In the genomic region with DNA sequence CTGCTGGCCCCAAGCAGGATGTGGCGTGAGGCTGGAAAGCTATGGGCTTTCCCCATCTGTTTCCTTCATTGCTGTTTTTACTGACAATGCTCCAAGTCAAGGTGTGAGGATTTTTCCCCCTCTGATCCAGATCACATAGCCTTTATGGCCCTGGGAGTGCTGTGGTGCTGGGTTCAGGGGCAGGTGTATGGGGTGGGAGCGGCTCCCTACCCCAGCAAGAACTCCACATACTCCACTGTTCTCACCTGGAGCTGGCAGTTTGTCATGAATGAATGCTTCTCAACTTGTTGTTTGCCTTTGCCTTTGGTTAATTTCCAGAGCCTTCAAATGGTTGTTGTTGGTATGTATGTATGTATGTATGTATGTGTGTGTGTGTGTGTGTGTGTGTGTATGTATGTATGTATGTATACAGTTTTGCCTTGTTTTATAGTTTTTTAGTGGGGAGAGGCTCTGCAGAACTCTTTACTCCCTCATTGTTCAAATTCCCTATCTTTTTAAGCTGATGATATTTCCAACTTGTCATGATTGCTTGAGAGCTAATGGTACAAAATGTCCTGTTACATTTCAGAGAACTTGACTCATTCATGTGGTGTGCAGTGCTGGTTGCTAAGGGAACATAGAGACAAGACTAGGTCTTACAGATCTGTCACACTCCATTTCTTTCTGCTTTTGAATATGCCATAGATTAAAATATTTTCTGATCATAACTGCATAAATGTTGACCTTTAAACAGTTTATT, we compare ENCODE assay signal across 14 cellular contexts. TPM values are rescaled to one million over a fixed set of nuclear protein-coding genes. Genes with fewer than 3 reads are reported as not detected.
A peak's percentile ranks its signal among the peaks of the same experiment; 100 is the strongest.
DNase-seq lines count a peak whose midpoint lies in the region; TF ChIP-seq lines count a peak whose summit lies in the region.
"Had no signal": no experiment of that assay in that cellular context is flagged by ENCODE, and none has a peak within 500 bp of the region (broad histone marks: within the 10 kb centered on the region; RNA-seq: fewer than 3 reads in every experiment).

No MANE protein-coding gene starts in this region.

- H3K36me3 Mint-ChIP-seq in MCF 10A (ENCODE audit: insufficient read depth, unreplicated experiment), result no peaks in the 10 kb centered on the region
- H3K36me3 Mint-ChIP-seq in T-helper 2 cell treated with Interferon-gamma antibody and Interleukin-4, amounts not matched to agents 5 μg/mL and 100 μg/mL, for 36 hours (ENCODE audit: low read depth), result no peaks in the 10 kb centered on the region
- H3K36me3 Mint-ChIP-seq: WTC11 had no signal

- H3K4me1 ChIP-seq in breast epithelium, result no peaks in the 10 kb centered on the region
- peaks cover 6 to 25% (median 13%) of the 10 kb centered on the region in 4 donors for H3K4me1 ChIP-seq in esophagus muscularis mucosa
- H3K4me1 ChIP-seq in ascending aorta, result no peaks in the 10 kb centered on the region
- H3K4me1 ChIP-seq: SJCRH30 had no signal

- H3K27ac ChIP-seq in breast epithelium (no peak overlapping the region), esophagus muscularis mucosa (replicated peaks in 1 of 4) (peak overlapping the region; percentile 53 to 71 (median 64)), ascending aorta (no peak overlapping the region)
- H3K27ac ChIP-seq: SJCRH30 had no signal

- WGBS in esophagus muscularis mucosa, result 84% methylated on average over 2 of the region's 2 CpGs

- H3K27me3 Mint-ChIP-seq in MCF 10A (ENCODE audit: insufficient read depth, unreplicated experiment), result no peaks in the 10 kb centered on the region
- H3K27me3 Mint-ChIP-seq in T-helper 2 cell treated with Interferon-gamma antibody and Interleukin-4, amounts not matched to agents 5 μg/mL and 100 μg/mL, for 36 hours (ENCODE audit: low read depth), result no peaks in the 10 kb centered on the region

- H3K4me3 ChIP-seq in breast epithelium, result no peak overlapping the region
- H3K4me3 ChIP-seq in esophagus muscularis mucosa, result no peak overlapping the region
- H3K4me3 ChIP-seq in ascending aorta, result no peak overlapping the region
- H3K4me3 ChIP-seq: SJCRH30 had no signal

- no peak for TF ChIP-seq EP300 in esophagus muscularis mucosa (IDR thresholded peaks at IDR 0.05)

- H3K9me3 ChIP-seq in breast epithelium, result peaks cover 0 to 5% of the 10 kb centered on the region in 2 donors
- no peaks in the 10 kb centered on the region for H3K9me3 ChIP-seq in esophagus muscularis mucosa
- no peaks in the 10 kb centered on the region for H3K9me3 ChIP-seq in ascending aorta

- no peaks in the 10 kb centered on the region for H3K27me3 ChIP-seq in breast epithelium
- H3K27me3 ChIP-seq in esophagus muscularis mucosa, result peaks cover 0 to 1% (median 0%) of the 10 kb centered on the region in 4 donors
- H3K27me3 ChIP-seq in ascending aorta, result no peaks in the 10 kb centered on the region

- H3K4me1 Mint-ChIP-seq in MCF 10A (ENCODE audit: insufficient read depth, unreplicated experiment), result peaks cover 26% of the 10 kb centered on the region
- no peaks in the 10 kb centered on the region for H3K4me1 Mint-ChIP-seq in T-helper 2 cell treated with Interferon-gamma antibody and Interleukin-4, amounts not matched to agents 5 μg/mL and 100 μg/mL, for 36 hours (ENCODE audit: low read depth)
- H3K4me1 Mint-ChIP-seq: WTC11 had no signal

- peak overlapping the region; percentile 50 for H3K4me3 Mint-ChIP-seq in MCF 10A (ENCODE audit: unreplicated experiment)
- H3K4me3 Mint-ChIP-seq in T-helper 2 cell treated with Interferon-gamma antibody and Interleukin-4, amounts not matched to agents 5 μg/mL and 100 μg/mL, for 36 hours, result no peak overlapping the region
- H3K4me3 Mint-ChIP-seq: WTC11 had no signal

- TF ChIP-seq CTCF in MCF 10A (IDR thresholded peaks at IDR 0.05; ENCODE audit: unreplicated experiment) (no peak), breast epithelium (IDR thresholded peaks at IDR 0.05) (no peak), esophagus muscularis mucosa (IDR thresholded peaks at IDR 0.05) (no peak), ascending aorta (IDR thresholded peaks at IDR 0.05) (no peak)

- POLR2A ChIA-PET in MCF 10A (lab: Yijun Ruan, JAX), result interaction anchor here (0.7 to 2.3 kb wide), 7 partner anchors 12 to 66 kb away, joined by 3 to 13 read pairs (median 3); no protein-coding TSS in a partner anchor

- no peaks in the 10 kb centered on the region for H3K36me3 ChIP-seq in breast epithelium
- no peaks in the 10 kb centered on the region for H3K36me3 ChIP-seq in esophagus muscularis mucosa
- no peaks in the 10 kb centered on the region for H3K36me3 ChIP-seq in ascending aorta
- H3K36me3 ChIP-seq: SJCRH30 had no signal

- H3K27ac Mint-ChIP-seq in MCF 10A (ENCODE audit: low read depth, unreplicated experiment), result peak overlapping the region; percentile 99
- H3K27ac Mint-ChIP-seq in T-helper 2 cell treated with Interferon-gamma antibody and Interleukin-4, amounts not matched to agents 5 μg/mL and 100 μg/mL, for 36 hours, result no peak overlapping the region
- H3K27ac Mint-ChIP-seq: WTC11 had no signal

- CTCF ChIA-PET in MCF 10A (lab: Yijun Ruan, JAX), result interaction anchor here (0.6 to 5.4 kb wide), 9 partner anchors 27 to 621 kb away, joined by 3 to 30 read pairs (median 4); no protein-coding TSS in a partner anchor

- no peaks in the 10 kb centered on the region for H3K9me3 Mint-ChIP-seq in MCF 10A (ENCODE audit: unreplicated experiment)
- no peaks in the 10 kb centered on the region for H3K9me3 Mint-ChIP-seq in T-helper 2 cell treated with Interferon-gamma antibody and Interleukin-4, amounts not matched to agents 5 μg/mL and 100 μg/mL, for 36 hours

- BruUV-seq in MCF 10A (replicated peaks; lab: Mats Ljungman, UMichigan), result no TSS peak

- no peak for TF ChIP-seq POLR2A in breast epithelium (IDR thresholded peaks at IDR 0.05)
- no peak for TF ChIP-seq POLR2A in esophagus muscularis mucosa (IDR thresholded peaks at IDR 0.05; ENCODE audit: low read depth)

- DNase-seq in MCF 10A (ENCODE audit: unreplicated experiment) (peak; percentile 21), breast epithelium (ENCODE audit: low spot score in 2 of 2) (no peak), esophagus muscularis mucosa (ENCODE audit: extremely low spot score) (peak; percentile 86), kidney tubule cell (ENCODE audit: low spot score) (peak; percentile 71), ascending aorta (ENCODE audit: low spot score in 2 of 2) (no peak)
- no peak for DNase-seq in activated effector memory CD4-positive, alpha-beta T cell treated with Interleukin-2 at 50 U/mL for 16 hours
- DNase-seq in T-helper 2 cell treated with Interferon-gamma antibody and Interleukin-4, amounts not matched to agents 5 μg/mL and 100 μg/mL, for 36 hours (ENCODE audit: low spot score), result no peak
- DNase-seq in stimulated activated CD8-positive, alpha-beta memory T cell treated with anti-CD3 and anti-CD28 coated beads, Interleukin-4, amount 100 ng/mL, for 48 hours, result no peak
- DNase-seq: cerebellar nuclear complex, DMS53, NCI-H510A, SJCRH30 had no signal

- intact Hi-C loops in MCF 10A (cut with micrococcal nuclease), result no loop called here
- intact Hi-C loops in breast epithelium (cut with DNase I; ENCODE audit: low total_unique reads), result no loop called here
- intact Hi-C loops in esophagus muscularis mucosa (cut with DNase I), result no loop called here
- intact Hi-C loops in ascending aorta (cut with DNase I), result no loop called here

RNA-seq across cellular contexts. Expression of gene ASPG, which starts 36.6 kb away (rescaled TPM):
- 0.05 and 0.12 TPM in 2 replicates for total RNA-seq in MCF 10A (2022)
- under 1 TPM in 2 of 3 donors, not detected in 1; 0.15 to 0.33 TPM for total RNA-seq in breast epithelium
- total RNA-seq in esophagus muscularis mucosa, result under 1 TPM in 3 of 4 donors, not detected in 1; 0.33 to 0.75 (median 0.45) TPM
- total RNA-seq in ascending aorta, result not detected
- total RNA-seq: A172 had no signal

Comparison
In these comparisons a context has a peak if more than half of its experiments do, and no peak if none do; other contexts are left out.
1. DNase-seq: peak in MCF 10A (single experiment), esophagus muscularis mucosa (single experiment) and kidney tubule cell (single experiment); none in breast epithelium (0 of 2), activated effector memory CD4-positive, alpha-beta T cell treated with Interleukin-2 at 50 U/mL for 16 hours (single experiment), ascending aorta (0 of 2), T-helper 2 cell treated with Interferon-gamma antibody and Interleukin-4, amounts not matched to agents 5 μg/mL and 100 μg/mL, for 36 hours (single experiment) and stimulated activated CD8-positive, alpha-beta memory T cell treated with anti-CD3 and anti-CD28 coated beads, Interleukin-4, amount 100 ng/mL, for 48 hours (single experiment).
2. H3K27ac ChIP-seq: peak in esophagus muscularis mucosa (4 of 4); none in breast epithelium (0 of 2) and ascending aorta (0 of 2).